Comparison of ENCODE assay signal across 1 cellular context in the genomic region with DNA sequence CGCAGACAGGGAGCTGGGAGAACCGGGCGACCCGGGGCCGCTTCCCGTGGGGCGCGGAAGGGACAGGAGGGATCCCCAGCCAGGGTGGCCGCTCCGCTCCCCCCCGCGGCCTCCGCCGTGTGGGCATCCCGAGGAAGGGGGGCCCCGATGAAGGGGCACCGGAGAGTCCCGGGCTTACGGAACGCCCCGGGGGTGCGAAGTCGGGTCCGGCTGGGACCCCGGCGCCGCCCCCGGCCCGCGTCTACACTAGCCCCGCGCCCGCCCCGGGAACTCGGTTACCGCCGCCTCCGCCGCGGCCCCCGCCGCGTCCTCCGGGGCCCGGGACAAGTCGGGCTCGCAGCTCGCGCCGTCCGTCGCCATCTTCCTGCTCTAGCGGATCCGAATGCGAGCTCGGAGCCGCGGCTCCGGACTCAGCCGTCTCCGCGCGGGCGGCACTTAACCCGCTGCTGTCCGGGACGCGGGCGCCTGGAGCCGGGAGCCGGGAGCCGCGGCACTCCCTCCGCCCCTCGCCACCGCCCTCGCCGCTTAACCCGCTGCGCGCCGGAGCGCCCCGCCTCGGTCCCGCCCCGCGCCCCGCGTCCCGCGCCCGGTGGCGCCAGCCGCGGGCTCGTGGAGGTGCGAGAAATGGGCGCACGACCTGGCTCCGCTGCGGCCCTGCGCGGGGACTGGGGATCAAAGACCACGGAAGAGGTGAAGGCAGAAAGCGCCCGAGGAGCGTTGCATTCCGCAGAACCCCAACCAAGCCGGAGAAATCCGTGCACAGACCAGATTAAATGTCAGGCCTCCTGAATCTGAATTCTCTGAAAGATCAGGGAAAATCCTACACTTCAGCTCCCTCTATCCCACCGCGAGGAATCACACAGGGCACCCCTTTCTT.
A peak's percentile ranks its signal among the peaks of the same experiment; 100 is the strongest.
TF ChIP-seq lines count a peak whose summit lies in the region.

CTTNBP2 (minus strand) TSS at position 386 of the 877 bp plus-strand sequence; CDS start at position 360, 26 bp downstream.

TF ChIP-seq in WTC11, 78 proteins besides CTCF, POLR2A, EP300 and RAD21 (continued from another document and continues in another):
- 0 out of 2 replicates have a peak, but pooled peaks have one; percentile 1 for TF ChIP-seq ATF1 (CRISPR knock-in tag; IDR thresholded peaks at IDR 0.05)
- no peak for TF ChIP-seq NR3C1 (CRISPR knock-in tag; conservative IDR thresholded peaks at IDR 0.05; ENCODE audit: low read depth)
- TF ChIP-seq ZSCAN18 (CRISPR knock-in tag; IDR thresholded peaks at IDR 0.05) = no peak
- no peak for TF ChIP-seq ZNF396 (CRISPR knock-in tag; IDR thresholded peaks at IDR 0.05; ENCODE audit: borderline replicate concordance)
- no peak for TF ChIP-seq EMX1 (CRISPR knock-in tag; IDR thresholded peaks at IDR 0.05)
- no peak for TF ChIP-seq ATF3 (CRISPR knock-in tag; conservative IDR thresholded peaks at IDR 0.05)
- no peak for TF ChIP-seq ZNF317 (CRISPR knock-in tag; IDR thresholded peaks at IDR 0.05; ENCODE audit: borderline replicate concordance, low read depth)
- TF ChIP-seq, protein P1, sequence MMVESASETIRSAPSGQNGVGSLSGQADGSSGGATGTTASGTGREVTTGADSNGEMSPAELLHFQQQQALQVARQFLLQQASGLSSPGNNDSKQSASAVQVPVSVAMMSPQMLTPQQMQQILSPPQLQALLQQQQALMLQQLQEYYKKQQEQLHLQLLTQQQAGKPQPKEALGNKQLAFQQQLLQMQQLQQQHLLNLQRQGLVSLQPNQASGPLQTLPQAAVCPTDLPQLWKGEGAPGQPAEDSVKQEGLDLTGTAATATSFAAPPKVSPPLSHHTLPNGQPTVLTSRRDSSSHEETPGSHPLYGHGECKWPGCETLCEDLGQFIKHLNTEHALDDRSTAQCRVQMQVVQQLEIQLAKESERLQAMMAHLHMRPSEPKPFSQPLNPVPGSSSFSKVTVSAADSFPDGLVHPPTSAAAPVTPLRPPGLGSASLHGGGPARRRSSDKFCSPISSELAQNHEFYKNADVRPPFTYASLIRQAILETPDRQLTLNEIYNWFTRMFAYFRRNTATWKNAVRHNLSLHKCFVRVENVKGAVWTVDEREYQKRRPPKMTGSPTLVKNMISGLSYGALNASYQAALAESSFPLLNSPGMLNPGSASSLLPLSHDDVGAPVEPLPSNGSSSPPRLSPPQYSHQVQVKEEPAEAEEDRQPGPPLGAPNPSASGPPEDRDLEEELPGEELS (CRISPR knock-in tag; IDR thresholded peaks at IDR 0.05) = no peak
- peak; percentile 81; the same call in 1 of the 2 replicates for TF ChIP-seq SP1 (CRISPR knock-in tag; conservative IDR thresholded peaks at IDR 0.05)
- TF ChIP-seq, protein P2, sequence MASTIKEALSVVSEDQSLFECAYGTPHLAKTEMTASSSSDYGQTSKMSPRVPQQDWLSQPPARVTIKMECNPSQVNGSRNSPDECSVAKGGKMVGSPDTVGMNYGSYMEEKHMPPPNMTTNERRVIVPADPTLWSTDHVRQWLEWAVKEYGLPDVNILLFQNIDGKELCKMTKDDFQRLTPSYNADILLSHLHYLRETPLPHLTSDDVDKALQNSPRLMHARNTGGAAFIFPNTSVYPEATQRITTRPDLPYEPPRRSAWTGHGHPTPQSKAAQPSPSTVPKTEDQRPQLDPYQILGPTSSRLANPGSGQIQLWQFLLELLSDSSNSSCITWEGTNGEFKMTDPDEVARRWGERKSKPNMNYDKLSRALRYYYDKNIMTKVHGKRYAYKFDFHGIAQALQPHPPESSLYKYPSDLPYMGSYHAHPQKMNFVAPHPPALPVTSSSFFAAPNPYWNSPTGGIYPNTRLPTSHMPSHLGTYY (CRISPR knock-in tag; IDR thresholded peaks at IDR 0.05) = no peak
- TF ChIP-seq, protein P3, sequence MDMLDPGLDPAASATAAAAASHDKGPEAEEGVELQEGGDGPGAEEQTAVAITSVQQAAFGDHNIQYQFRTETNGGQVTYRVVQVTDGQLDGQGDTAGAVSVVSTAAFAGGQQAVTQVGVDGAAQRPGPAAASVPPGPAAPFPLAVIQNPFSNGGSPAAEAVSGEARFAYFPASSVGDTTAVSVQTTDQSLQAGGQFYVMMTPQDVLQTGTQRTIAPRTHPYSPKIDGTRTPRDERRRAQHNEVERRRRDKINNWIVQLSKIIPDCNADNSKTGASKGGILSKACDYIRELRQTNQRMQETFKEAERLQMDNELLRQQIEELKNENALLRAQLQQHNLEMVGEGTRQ (CRISPR knock-in tag; IDR thresholded peaks at IDR 0.05) = no peak
- TF ChIP-seq, protein P4, sequence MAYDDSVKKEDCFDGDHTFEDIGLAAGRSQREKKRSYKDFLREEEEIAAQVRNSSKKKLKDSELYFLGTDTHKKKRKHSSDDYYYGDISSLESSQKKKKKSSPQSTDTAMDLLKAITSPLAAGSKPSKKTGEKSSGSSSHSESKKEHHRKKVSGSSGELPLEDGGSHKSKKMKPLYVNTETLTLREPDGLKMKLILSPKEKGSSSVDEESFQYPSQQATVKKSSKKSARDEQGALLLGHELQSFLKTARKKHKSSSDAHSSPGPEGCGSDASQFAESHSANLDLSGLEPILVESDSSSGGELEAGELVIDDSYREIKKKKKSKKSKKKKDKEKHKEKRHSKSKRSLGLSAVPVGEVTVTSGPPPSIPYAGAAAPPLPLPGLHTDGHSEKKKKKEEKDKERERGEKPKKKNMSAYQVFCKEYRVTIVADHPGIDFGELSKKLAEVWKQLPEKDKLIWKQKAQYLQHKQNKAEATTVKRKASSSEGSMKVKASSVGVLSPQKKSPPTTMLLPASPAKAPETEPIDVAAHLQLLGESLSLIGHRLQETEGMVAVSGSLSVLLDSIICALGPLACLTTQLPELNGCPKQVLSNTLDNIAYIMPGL (CRISPR knock-in tag; IDR thresholded peaks at IDR 0.05) = peak; percentile 74
- no peak for TF ChIP-seq ZMAT4 (CRISPR knock-in tag; IDR thresholded peaks at IDR 0.05)
- no peak for TF ChIP-seq GABPB1 (CRISPR knock-in tag; IDR thresholded peaks at IDR 0.05)
- TF ChIP-seq FOXP1 (CRISPR knock-in tag; IDR thresholded peaks at IDR 0.05; ENCODE audit: borderline replicate concordance) = no peak; the same call in 1 of the 2 replicates
- TF ChIP-seq CDX4 (CRISPR knock-in tag; IDR thresholded peaks at IDR 0.05; ENCODE audit: borderline replicate concordance) = no peak
- TF ChIP-seq, protein P5, sequence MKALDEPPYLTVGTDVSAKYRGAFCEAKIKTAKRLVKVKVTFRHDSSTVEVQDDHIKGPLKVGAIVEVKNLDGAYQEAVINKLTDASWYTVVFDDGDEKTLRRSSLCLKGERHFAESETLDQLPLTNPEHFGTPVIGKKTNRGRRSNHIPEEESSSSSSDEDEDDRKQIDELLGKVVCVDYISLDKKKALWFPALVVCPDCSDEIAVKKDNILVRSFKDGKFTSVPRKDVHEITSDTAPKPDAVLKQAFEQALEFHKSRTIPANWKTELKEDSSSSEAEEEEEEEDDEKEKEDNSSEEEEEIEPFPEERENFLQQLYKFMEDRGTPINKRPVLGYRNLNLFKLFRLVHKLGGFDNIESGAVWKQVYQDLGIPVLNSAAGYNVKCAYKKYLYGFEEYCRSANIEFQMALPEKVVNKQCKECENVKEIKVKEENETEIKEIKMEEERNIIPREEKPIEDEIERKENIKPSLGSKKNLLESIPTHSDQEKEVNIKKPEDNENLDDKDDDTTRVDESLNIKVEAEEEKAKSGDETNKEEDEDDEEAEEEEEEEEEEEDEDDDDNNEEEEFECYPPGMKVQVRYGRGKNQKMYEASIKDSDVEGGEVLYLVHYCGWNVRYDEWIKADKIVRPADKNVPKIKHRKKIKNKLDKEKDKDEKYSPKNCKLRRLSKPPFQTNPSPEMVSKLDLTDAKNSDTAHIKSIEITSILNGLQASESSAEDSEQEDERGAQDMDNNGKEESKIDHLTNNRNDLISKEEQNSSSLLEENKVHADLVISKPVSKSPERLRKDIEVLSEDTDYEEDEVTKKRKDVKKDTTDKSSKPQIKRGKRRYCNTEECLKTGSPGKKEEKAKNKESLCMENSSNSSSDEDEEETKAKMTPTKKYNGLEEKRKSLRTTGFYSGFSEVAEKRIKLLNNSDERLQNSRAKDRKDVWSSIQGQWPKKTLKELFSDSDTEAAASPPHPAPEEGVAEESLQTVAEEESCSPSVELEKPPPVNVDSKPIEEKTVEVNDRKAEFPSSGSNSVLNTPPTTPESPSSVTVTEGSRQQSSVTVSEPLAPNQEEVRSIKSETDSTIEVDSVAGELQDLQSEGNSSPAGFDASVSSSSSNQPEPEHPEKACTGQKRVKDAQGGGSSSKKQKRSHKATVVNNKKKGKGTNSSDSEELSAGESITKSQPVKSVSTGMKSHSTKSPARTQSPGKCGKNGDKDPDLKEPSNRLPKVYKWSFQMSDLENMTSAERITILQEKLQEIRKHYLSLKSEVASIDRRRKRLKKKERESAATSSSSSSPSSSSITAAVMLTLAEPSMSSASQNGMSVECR (CRISPR knock-in tag; IDR thresholded peaks at IDR 0.05; ENCODE audit: borderline replicate concordance) = no peak
- TF ChIP-seq, protein P6, sequence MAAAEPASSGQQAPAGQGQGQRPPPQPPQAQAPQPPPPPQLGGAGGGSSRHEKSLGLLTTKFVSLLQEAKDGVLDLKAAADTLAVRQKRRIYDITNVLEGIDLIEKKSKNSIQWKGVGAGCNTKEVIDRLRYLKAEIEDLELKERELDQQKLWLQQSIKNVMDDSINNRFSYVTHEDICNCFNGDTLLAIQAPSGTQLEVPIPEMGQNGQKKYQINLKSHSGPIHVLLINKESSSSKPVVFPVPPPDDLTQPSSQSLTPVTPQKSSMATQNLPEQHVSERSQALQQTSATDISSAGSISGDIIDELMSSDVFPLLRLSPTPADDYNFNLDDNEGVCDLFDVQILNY (CRISPR knock-in tag; IDR thresholded peaks at IDR 0.05) = peak; percentile 48; the same call in 1 of the 2 replicates
- TF ChIP-seq FOXJ3 (CRISPR knock-in tag; IDR thresholded peaks at IDR 0.05; ENCODE audit: borderline replicate concordance) = no peak
- peak; percentile 83; the same call in 1 of the 2 replicates for TF ChIP-seq KAT7 (CRISPR knock-in tag; IDR thresholded peaks at IDR 0.05; ENCODE audit: borderline replicate concordance)
- TF ChIP-seq, protein P7, sequence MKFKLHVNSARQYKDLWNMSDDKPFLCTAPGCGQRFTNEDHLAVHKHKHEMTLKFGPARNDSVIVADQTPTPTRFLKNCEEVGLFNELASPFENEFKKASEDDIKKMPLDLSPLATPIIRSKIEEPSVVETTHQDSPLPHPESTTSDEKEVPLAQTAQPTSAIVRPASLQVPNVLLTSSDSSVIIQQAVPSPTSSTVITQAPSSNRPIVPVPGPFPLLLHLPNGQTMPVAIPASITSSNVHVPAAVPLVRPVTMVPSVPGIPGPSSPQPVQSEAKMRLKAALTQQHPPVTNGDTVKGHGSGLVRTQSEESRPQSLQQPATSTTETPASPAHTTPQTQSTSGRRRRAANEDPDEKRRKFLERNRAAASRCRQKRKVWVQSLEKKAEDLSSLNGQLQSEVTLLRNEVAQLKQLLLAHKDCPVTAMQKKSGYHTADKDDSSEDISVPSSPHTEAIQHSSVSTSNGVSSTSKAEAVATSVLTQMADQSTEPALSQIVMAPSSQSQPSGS (CRISPR knock-in tag; IDR thresholded peaks at IDR 0.05; ENCODE audit: borderline replicate concordance, low read depth) = no peak
- TF ChIP-seq ETV6 (CRISPR knock-in tag; IDR thresholded peaks at IDR 0.05) = no peak
- no peak for TF ChIP-seq TP53 (CRISPR knock-in tag; IDR thresholded peaks at IDR 0.05)
- TF ChIP-seq, protein P8, sequence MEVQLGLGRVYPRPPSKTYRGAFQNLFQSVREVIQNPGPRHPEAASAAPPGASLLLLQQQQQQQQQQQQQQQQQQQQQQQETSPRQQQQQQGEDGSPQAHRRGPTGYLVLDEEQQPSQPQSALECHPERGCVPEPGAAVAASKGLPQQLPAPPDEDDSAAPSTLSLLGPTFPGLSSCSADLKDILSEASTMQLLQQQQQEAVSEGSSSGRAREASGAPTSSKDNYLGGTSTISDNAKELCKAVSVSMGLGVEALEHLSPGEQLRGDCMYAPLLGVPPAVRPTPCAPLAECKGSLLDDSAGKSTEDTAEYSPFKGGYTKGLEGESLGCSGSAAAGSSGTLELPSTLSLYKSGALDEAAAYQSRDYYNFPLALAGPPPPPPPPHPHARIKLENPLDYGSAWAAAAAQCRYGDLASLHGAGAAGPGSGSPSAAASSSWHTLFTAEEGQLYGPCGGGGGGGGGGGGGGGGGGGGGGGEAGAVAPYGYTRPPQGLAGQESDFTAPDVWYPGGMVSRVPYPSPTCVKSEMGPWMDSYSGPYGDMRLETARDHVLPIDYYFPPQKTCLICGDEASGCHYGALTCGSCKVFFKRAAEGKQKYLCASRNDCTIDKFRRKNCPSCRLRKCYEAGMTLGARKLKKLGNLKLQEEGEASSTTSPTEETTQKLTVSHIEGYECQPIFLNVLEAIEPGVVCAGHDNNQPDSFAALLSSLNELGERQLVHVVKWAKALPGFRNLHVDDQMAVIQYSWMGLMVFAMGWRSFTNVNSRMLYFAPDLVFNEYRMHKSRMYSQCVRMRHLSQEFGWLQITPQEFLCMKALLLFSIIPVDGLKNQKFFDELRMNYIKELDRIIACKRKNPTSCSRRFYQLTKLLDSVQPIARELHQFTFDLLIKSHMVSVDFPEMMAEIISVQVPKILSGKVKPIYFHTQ (CRISPR knock-in tag; IDR thresholded peaks at IDR 0.05) = no peak
- TF ChIP-seq ZNF232 (CRISPR knock-in tag; IDR thresholded peaks at IDR 0.05) = no peak
- TF ChIP-seq ZNF416 (CRISPR knock-in tag; IDR thresholded peaks at IDR 0.05) = no peak
- TF ChIP-seq NFYB (CRISPR knock-in tag; conservative IDR thresholded peaks at IDR 0.05; ENCODE audit: low read depth) = no peak
- no peak for TF ChIP-seq HMGA2 (CRISPR knock-in tag; IDR thresholded peaks at IDR 0.05)
- TF ChIP-seq, protein P9, sequence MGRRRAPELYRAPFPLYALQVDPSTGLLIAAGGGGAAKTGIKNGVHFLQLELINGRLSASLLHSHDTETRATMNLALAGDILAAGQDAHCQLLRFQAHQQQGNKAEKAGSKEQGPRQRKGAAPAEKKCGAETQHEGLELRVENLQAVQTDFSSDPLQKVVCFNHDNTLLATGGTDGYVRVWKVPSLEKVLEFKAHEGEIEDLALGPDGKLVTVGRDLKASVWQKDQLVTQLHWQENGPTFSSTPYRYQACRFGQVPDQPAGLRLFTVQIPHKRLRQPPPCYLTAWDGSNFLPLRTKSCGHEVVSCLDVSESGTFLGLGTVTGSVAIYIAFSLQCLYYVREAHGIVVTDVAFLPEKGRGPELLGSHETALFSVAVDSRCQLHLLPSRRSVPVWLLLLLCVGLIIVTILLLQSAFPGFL (CRISPR knock-in tag; IDR thresholded peaks at IDR 0.05; ENCODE audit: borderline replicate concordance) = no peak
